29 cellular contexts compared by ENCODE assay signal in genomic region chr3:23308986-23309625, GRCh38.
"Had no signal": no experiment of that assay in that cellular context is flagged by ENCODE, and none has a peak within 500 bp of the region (broad histone marks: within the 10 kb centered on the region; RNA-seq: fewer than 3 reads in every experiment).

No MANE protein-coding gene starts in this region.

- H3K27ac ChIP-seq: ascending aorta, body of pancreas, cardiac muscle cell had no signal

- H3K4me1 ChIP-seq: body of pancreas had no signal

- H3K9me3 ChIP-seq: ascending aorta, body of pancreas, MG63 had no signal

- H3K4me3 ChIP-seq: ascending aorta, body of pancreas, cardiac muscle cell, MG63 had no signal

- H3K4me3 Mint-ChIP-seq: activated CD8-positive, alpha-beta memory T cell treated with anti-CD3 and anti-CD28 coated beads, Interleukin-2, amount 10 ng/mL, durations not matched to agents 7 days and 5 days; activated naive CD8-positive, alpha-beta T cell treated with anti-CD3 and anti-CD28 coated beads, Interleukin-2, amount 50 U/mL, for 24 hours; activated T-cell treated with anti-CD3 and anti-CD28 coated beads, Interleukin-2, amount 50 U/mL, for 24 hours; IgD-negative memory B cell; T-helper 17 cell; WTC11 had no signal

- H3K36me3 ChIP-seq: ascending aorta, cardiac muscle cell, MG63 had no signal

- H3K27me3 ChIP-seq: ascending aorta, body of pancreas, cardiac muscle cell, MG63 had no signal

- H3K4me1 Mint-ChIP-seq: activated CD8-positive, alpha-beta memory T cell treated with anti-CD3 and anti-CD28 coated beads, Interleukin-2, amount 10 ng/mL, durations not matched to agents 7 days and 5 days; T-helper 17 cell had no signal

- H3K27ac Mint-ChIP-seq: activated CD8-positive, alpha-beta memory T cell treated with anti-CD3 and anti-CD28 coated beads, Interleukin-2, amount 10 ng/mL, durations not matched to agents 7 days and 5 days; activated naive CD4-positive, alpha-beta T cell treated with anti-CD3 and anti-CD28 coated beads, Interleukin-2, amount 50 U/mL, for 72 hours; activated naive CD8-positive, alpha-beta T cell treated with anti-CD3 and anti-CD28 coated beads, Interleukin-2, amount 50 U/mL, for 24 hours; activated T-cell treated with anti-CD3 and anti-CD28 coated beads, Interleukin-2, amount 50 U/mL, for 24 hours; IgD-negative memory B cell; T-helper 17 cell; WTC11 had no signal

- H3K36me3 Mint-ChIP-seq: activated CD8-positive, alpha-beta memory T cell treated with anti-CD3 and anti-CD28 coated beads, Interleukin-2, amount 10 ng/mL, durations not matched to agents 7 days and 5 days had no signal

- H3K27me3 Mint-ChIP-seq: activated CD8-positive, alpha-beta memory T cell treated with anti-CD3 and anti-CD28 coated beads, Interleukin-2, amount 10 ng/mL, durations not matched to agents 7 days and 5 days; activated naive CD8-positive, alpha-beta T cell treated with anti-CD3 and anti-CD28 coated beads, Interleukin-2, amount 50 U/mL, for 24 hours; activated T-cell treated with anti-CD3 and anti-CD28 coated beads, Interleukin-2, amount 50 U/mL, for 24 hours; IgD-negative memory B cell; T-helper 17 cell had no signal

- DNase-seq: activated CD4-positive, alpha-beta T cell treated with anti-CD3 and anti-CD28 coated beads for 48 hours; activated CD4-positive, alpha-beta T cell treated with anti-CD3 and anti-CD28 coated beads, Interleukin-2, amount 50 U/mL, for 4 hours; activated CD4-positive, CD25-positive, alpha-beta regulatory T cell treated with anti-CD3 and anti-CD28 coated beads, Interleukin-2, amount 50 U/mL, for 72 hours; activated CD8-positive, alpha-beta memory T cell treated with anti-CD3 and anti-CD28 coated beads, Interleukin-2, amount 10 ng/mL, durations not matched to agents 7 days and 5 days; activated effector memory CD4-positive, alpha-beta T cell treated with anti-CD3 and anti-CD28 coated beads, Interleukin-2, amount 50 U/mL, for 16 hours; activated naive CD4-positive, alpha-beta T cell treated with Interleukin-2 at 50 U/mL for 16 hours; activated naive CD8-positive, alpha-beta T cell treated with anti-CD3 and anti-CD28 coated beads, Interleukin-2, amount 50 U/mL, for 24 hours; activated T-cell treated with anti-CD3 and anti-CD28 coated beads, Interleukin-2, amount 50 U/mL, for 24 hours; amniotic stem cell; body of pancreas; KG1; MG63; MV-4-11; NCI-H1105; NCI-H1436 treated with DMSO at 0.1 percent for 48 hours; NCI-H187 treated with DMSO at 0.1 percent for 48 hours; NCI-H2081 treated with DMSO at 0.1 percent for 48 hours; NCI-H2227 treated with DMSO at 0.1 percent for 48 hours; NCI-H446 treated with DMSO at 0.1 percent for 48 hours; NCI-H524 treated with DMSO at 0.1 percent for 48 hours; NCI-H748 treated with DMSO at 0.1 percent for 48 hours; SIG-M5; T-helper 17 cell; T-helper 9 cell had no signal
